19 cellular contexts compared by ENCODE assay signal in the genomic region with DNA sequence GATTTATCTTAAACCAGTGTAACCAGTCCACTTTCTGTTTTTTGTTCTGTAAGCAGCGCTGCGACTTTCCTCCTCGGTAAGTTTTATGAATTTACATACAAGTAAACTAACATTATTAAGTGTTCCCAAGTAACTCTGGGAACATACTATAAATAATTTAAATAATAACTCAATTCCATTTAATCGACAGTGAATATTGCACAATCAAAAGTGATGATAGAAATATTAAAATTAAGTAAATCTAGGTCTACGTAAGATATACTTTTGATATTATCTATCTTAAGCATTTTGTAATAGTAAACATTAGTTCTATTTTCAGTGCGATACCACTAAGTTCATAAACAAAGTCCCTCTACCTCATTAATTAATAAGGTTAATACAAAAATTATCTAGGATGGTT. TPM values are rescaled to one million over a fixed set of nuclear protein-coding genes. Genes with fewer than 3 reads are reported as not detected.
"Had no signal": no experiment of that assay in that cellular context is flagged by ENCODE, and none has a peak within 500 bp of the region (broad histone marks: within the 10 kb centered on the region; RNA-seq: fewer than 3 reads in every experiment).

No MANE protein-coding gene starts in this region.

- H3K9me3 Mint-ChIP-seq: activated CD8-positive, alpha-beta T cell treated with anti-CD3 and anti-CD28 coated beads for 36 hours; central memory CD8-positive, alpha-beta T cell; mesothelial cell of epicardium; stimulated activated naive CD8-positive, alpha-beta T cell treated with anti-CD3 and anti-CD28 coated beads, Interleukin-15, amount 100 ng/mL, for 72 hours; T-cell had no signal

- H3K4me1 Mint-ChIP-seq: central memory CD8-positive, alpha-beta T cell; naive thymus-derived CD4-positive, alpha-beta T cell; stimulated activated naive CD8-positive, alpha-beta T cell treated with anti-CD3 and anti-CD28 coated beads, Interleukin-15, amount 100 ng/mL, for 72 hours had no signal

- H3K36me3 Mint-ChIP-seq: naive thymus-derived CD4-positive, alpha-beta T cell; T-cell had no signal

- H3K36me3 ChIP-seq: neutrophil, uterus had no signal

- H3K27me3 ChIP-seq: sigmoid colon, thyroid gland, uterus had no signal

- H3K4me3 Mint-ChIP-seq: activated CD8-positive, alpha-beta T cell treated with anti-CD3 and anti-CD28 coated beads for 36 hours; central memory CD8-positive, alpha-beta T cell; naive thymus-derived CD4-positive, alpha-beta T cell; stimulated activated naive CD8-positive, alpha-beta T cell treated with anti-CD3 and anti-CD28 coated beads, Interleukin-15, amount 100 ng/mL, for 72 hours; T-cell had no signal

- H3K27ac ChIP-seq: neutrophil, sigmoid colon, thyroid gland, uterus had no signal

- H3K27ac Mint-ChIP-seq: activated CD8-positive, alpha-beta T cell treated with anti-CD3 and anti-CD28 coated beads for 36 hours; naive thymus-derived CD4-positive, alpha-beta T cell; progenitor cell of endocrine pancreas; stimulated activated naive CD8-positive, alpha-beta T cell treated with anti-CD3 and anti-CD28 coated beads, Interleukin-15, amount 100 ng/mL, for 72 hours; T-cell had no signal

- DNase-seq: activated CD4-positive, alpha-beta T cell treated with anti-CD3 and anti-CD28 coated beads for 4 hours; activated CD8-positive, alpha-beta memory T cell treated with anti-CD3 and anti-CD28 coated beads, Interleukin-2, amount 50 U/mL, for 48 hours; activated CD8-positive, alpha-beta T cell treated with anti-CD3 and anti-CD28 coated beads for 36 hours; dermis blood vessel endothelial cell; islet precursor cell; naive thymus-derived CD4-positive, alpha-beta T cell; sigmoid colon; stimulated activated CD4-positive, alpha-beta T cell treated with anti-CD3 and anti-CD28 coated beads, Interleukin-15, amount 100 ng/mL, for 24 hours; stimulated activated CD4-positive, alpha-beta T cell treated with anti-CD3 and anti-CD28 coated beads, Interleukin-4, amount 100 ng/mL, for 24 hours; stimulated activated naive CD8-positive, alpha-beta T cell treated with anti-CD3 and anti-CD28 coated beads, Interleukin-15, amount 100 ng/mL, for 72 hours; T-cell; T1000; thyroid gland; uterus had no signal

- H3K9me3 ChIP-seq: neutrophil, sigmoid colon, thyroid gland, uterus had no signal

- H3K4me3 ChIP-seq: sigmoid colon, thyroid gland, uterus had no signal

- H3K4me1 ChIP-seq: uterus had no signal

- ATAC-seq: activated CD8-positive, alpha-beta T cell treated with anti-CD3 and anti-CD28 coated beads for 36 hours; esophagus mucosa; naive thymus-derived CD4-positive, alpha-beta T cell; stimulated activated naive CD8-positive, alpha-beta T cell treated with anti-CD3 and anti-CD28 coated beads, Interleukin-15, amount 100 ng/mL, for 72 hours; T-cell had no signal

RNA-seq across cellular contexts. Expression of a gene that starts 7.8 kb away (rescaled TPM):
- total RNA-seq: activated CD8-positive, alpha-beta T cell treated with anti-CD3 and anti-CD28 coated beads for 36 hours had no signal
- polyA plus RNA-seq: naive thymus-derived CD4-positive, alpha-beta T cell had no signal
